In genomic region chr6:104710543-104711335, GRCh38 we compare ENCODE assay signal across 1 cellular context.
TF ChIP-seq lines count a peak whose summit lies in the region.

No MANE protein-coding gene starts in this region.

TF ChIP-seq in HCT116, 20 proteins besides CTCF, POLR2A, EP300 and RAD21 (continued from another document):
- no peak for TF ChIP-seq EZH2phosphoT487 (IDR thresholded peaks at IDR 0.05; ENCODE audit: borderline replicate concordance)
- TF ChIP-seq MAX (IDR thresholded peaks at IDR 0.05) = no peak
- no peak for TF ChIP-seq EGR1 (IDR thresholded peaks at IDR 0.05; ENCODE audit: low read depth)
- no peak for TF ChIP-seq EZH2 (IDR thresholded peaks at IDR 0.05)
- TF ChIP-seq YY1 (IDR thresholded peaks at IDR 0.05; ENCODE audit: extremely low read depth, insufficient replicate concordance, low read depth, low read length) = no peak
- no peak for TF ChIP-seq SRF (IDR thresholded peaks at IDR 0.05; ENCODE audit: low read depth)
- no peak for TF ChIP-seq JUND (IDR thresholded peaks at IDR 0.05)
- no peak for TF ChIP-seq ELF1 (IDR thresholded peaks at IDR 0.05; ENCODE audit: borderline replicate concordance, low read depth)
- TF ChIP-seq TCF7L2 (IDR thresholded peaks at IDR 0.05; ENCODE audit: borderline replicate concordance, extremely low read depth, insufficient read depth, insufficient read length) = no peak
- no peak for TF ChIP-seq REST (IDR thresholded peaks at IDR 0.05; ENCODE audit: low read depth)
TF ChIP-seq in HCT116: peak in this region for 0.
